Comparison of ENCODE assay signal across 8 cellular contexts in the genomic region with DNA sequence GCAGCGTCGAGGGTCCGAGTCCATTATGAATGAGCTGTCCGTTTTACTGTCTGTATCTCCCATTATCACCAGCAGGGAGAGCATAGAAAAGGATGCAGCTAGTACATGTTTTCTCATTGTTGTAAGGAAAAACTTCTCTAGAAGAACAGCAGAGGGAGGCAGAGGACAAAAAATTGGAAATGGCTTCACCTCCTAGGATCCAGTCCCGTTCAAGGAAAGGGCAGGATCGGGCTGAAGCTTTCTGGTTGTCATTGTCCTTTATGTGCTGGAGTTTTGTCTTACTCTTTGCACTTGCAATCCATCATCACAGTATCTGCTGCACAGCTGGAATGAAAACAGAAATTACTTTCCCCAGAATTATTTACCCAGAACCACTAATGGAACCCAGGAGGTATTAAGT. TPM values are rescaled to one million over a fixed set of nuclear protein-coding genes. Genes with fewer than 3 reads are reported as not detected.
A peak's percentile ranks its signal among the peaks of the same experiment; 100 is the strongest.
DNase-seq lines count a peak whose midpoint lies in the region; ATAC-seq and TF ChIP-seq lines count a peak whose summit lies in the region.

No MANE protein-coding gene starts in this region.

- no peak overlapping the region for H3K27ac Mint-ChIP-seq in activated naive CD8-positive, alpha-beta T cell treated with anti-CD3 and anti-CD28 coated beads, Interleukin-2, amount 50 U/mL, for 24 hours

- H3K4me1 ChIP-seq in heart left ventricle: no peaks in the 10 kb centered on the region

- H3K36me3 Mint-ChIP-seq in activated naive CD8-positive, alpha-beta T cell treated with anti-CD3 and anti-CD28 coated beads, Interleukin-2, amount 50 U/mL, for 24 hours (ENCODE audit: low read depth): no peaks in the 10 kb centered on the region

- 2 to 8% (median 2%) methylated on average over 5 to 6 of the region's 6 CpGs for WGBS in heart left ventricle, 4 donors

- no peak for TF ChIP-seq POLR2A in heart left ventricle (IDR thresholded peaks at IDR 0.05)

- H3K27ac ChIP-seq in heart left ventricle: no peak overlapping the region

- peaks cover 0 to 7% (median 0%) of the 10 kb centered on the region in 12 donors for H3K9me3 ChIP-seq in heart left ventricle

- H3K4me3 Mint-ChIP-seq in activated naive CD8-positive, alpha-beta T cell treated with anti-CD3 and anti-CD28 coated beads, Interleukin-2, amount 50 U/mL, for 24 hours: no peak overlapping the region

- ATAC-seq in HG03457 (IDR thresholded peaks at IDR 0.05; ENCODE audit: unreplicated experiment) (peak; percentile 57), heart left ventricle (peak in 3 of 4 donors; percentile 63 to 84 (median 78)), GM21381 (IDR thresholded peaks at IDR 0.05; ENCODE audit: unreplicated experiment) (no peak)
- ATAC-seq in activated naive CD8-positive, alpha-beta T cell treated with anti-CD3 and anti-CD28 coated beads, Interleukin-2, amount 50 U/mL, for 24 hours: peak; percentile 54

- H3K4me3 ChIP-seq in AG09309 (ENCODE audit: control insufficient read depth, low read depth, low read length) (no peak overlapping the region), heart left ventricle (no peak overlapping the region)

- H3K9me3 Mint-ChIP-seq in activated naive CD8-positive, alpha-beta T cell treated with anti-CD3 and anti-CD28 coated beads, Interleukin-2, amount 50 U/mL, for 24 hours: no peaks in the 10 kb centered on the region

- DNase-seq in AG09309 (ENCODE audit: low read depth): peak; percentile 58
- peak; percentile 78 to 89 for DNase-seq in NCI-H524 (lab: John Stamatoyannopoulos, UW)
- DNase-seq in activated naive CD8-positive, alpha-beta T cell treated with anti-CD3 and anti-CD28 coated beads, Interleukin-2, amount 50 U/mL, for 24 hours: no peak
- peak in 2 of 5 donors; percentile 21 to 29 for DNase-seq in heart left ventricle
- DNase-seq in retina: peak; percentile 59

- intact Hi-C loops in heart left ventricle (cut with DNase I): loop anchor here in 5 of 10 donors (2.0 to 10.0 kb wide), 7 partner anchors 68 to 1226 kb away; no protein-coding TSS in a partner anchor

- H3K27me3 ChIP-seq in heart left ventricle: peaks cover 0 to 56% (median 0%) of the 10 kb centered on the region in 9 donors

- TF ChIP-seq CTCF in AG09309 (IDR thresholded peaks at IDR 0.05; ENCODE audit: control insufficient read depth, insufficient read depth, low read depth, low read length, missing control alignments): peak; percentile 79
- TF ChIP-seq CTCF in GM12873 (IDR thresholded peaks at IDR 0.05; ENCODE audit: insufficient read depth, low read depth, low read length, missing control alignments): peak; percentile 67
- TF ChIP-seq CTCF in heart left ventricle (IDR thresholded peaks at IDR 0.05): peak; percentile 27 to 74 (median 64)

- peaks cover 1% of the 10 kb centered on the region for H3K27me3 Mint-ChIP-seq in activated naive CD8-positive, alpha-beta T cell treated with anti-CD3 and anti-CD28 coated beads, Interleukin-2, amount 50 U/mL, for 24 hours

- no peaks in the 10 kb centered on the region for H3K36me3 ChIP-seq in heart left ventricle

- peaks cover 4% of the 10 kb centered on the region for H3K4me1 Mint-ChIP-seq in activated naive CD8-positive, alpha-beta T cell treated with anti-CD3 and anti-CD28 coated beads, Interleukin-2, amount 50 U/mL, for 24 hours

RNA-seq across cellular contexts. Expression of gene NDP, which starts 14.7 kb away (rescaled TPM):
- total RNA-seq in heart left ventricle: under 1 TPM in 3 of 9 donors, not detected in 6; 0.19 to 0.27 (median 0.21) TPM
- polyA plus RNA-seq in heart left ventricle: under 1 TPM in 1 of 2 donors, not detected in 1; 0.19 TPM
